ENCODE assay signal across 1 cellular context in the genomic region with DNA sequence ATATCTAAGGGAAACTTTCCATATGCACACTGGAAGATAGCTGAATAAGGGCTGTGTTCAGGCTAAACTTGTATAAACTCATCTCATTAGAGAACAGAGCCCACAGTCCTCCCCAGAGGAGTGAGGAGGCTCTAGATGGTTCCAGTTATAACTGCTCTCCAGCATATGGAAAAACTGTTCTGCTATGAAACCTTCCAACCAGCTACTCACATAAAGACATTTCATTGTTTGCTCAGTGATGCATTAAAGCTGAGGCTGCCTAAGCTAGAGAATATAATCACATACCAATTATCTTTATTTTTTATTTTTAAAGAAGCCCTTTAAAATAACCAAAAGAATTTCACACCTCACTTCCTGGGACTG.
TF ChIP-seq lines count a peak whose summit lies in the region.

No MANE protein-coding gene starts in this region.

TF ChIP-seq in K562, 482 proteins besides CTCF, POLR2A, EP300 and RAD21:
- TF ChIP-seq NFE2L1 (tag; IDR thresholded peaks at IDR 0.05; ENCODE audit: borderline replicate concordance, low read depth) (no peak), ZNF263 (CRISPR knock-in tag; IDR thresholded peaks at IDR 0.05; ENCODE audit: borderline replicate concordance) (peak; percentile 87), ZC3H4 (CRISPR knock-in tag; IDR thresholded peaks at IDR 0.05; ENCODE audit: borderline replicate concordance) (no peak), KAT2B (IDR thresholded peaks at IDR 0.05; ENCODE audit: low read depth, low read length) (no peak)
TF ChIP-seq in K562: peak in this region for 1.
